Comparison of ENCODE assay signal across 8 cellular contexts in the genomic region with DNA sequence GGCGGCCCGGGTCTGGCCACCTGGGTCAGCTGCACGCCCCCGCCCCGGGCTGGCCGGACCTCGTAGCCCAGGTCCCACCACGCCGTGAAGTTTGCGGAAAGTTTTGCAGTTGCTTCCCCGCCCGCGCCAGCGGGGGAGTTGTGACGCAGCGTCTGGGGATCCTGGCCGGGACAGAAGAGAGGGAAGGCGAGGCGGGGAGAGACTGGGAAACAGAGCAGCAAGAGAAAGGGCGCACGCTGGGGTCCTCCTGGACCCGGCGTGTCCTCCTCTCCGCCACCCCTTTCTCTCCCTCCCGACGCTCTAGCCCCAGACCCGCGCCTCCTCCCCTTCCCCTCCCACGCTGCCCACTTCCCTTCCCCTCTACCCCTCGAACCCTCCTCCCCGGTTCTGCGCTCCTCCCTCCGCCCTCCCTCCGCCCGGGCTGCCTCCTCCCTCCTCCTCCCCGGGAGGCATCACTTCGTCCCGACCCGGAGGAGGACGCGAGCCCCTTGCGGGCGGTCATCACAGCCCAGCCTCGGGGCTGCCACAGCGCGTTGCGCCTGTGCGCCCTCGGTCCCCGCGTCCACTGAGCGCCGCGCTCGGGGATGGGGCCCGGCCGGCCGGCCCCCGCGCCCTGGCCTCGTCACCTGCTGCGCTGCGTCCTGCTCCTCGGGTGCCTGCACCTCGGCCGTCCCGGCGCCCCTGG. TPM values are rescaled to one million over a fixed set of nuclear protein-coding genes. Genes with fewer than 3 reads are reported as not detected.
A peak's percentile ranks its signal among the peaks of the same experiment; 100 is the strongest.
DNase-seq lines count a peak whose midpoint lies in the region; ATAC-seq and TF ChIP-seq lines count a peak whose summit lies in the region.

A gene with protein sequence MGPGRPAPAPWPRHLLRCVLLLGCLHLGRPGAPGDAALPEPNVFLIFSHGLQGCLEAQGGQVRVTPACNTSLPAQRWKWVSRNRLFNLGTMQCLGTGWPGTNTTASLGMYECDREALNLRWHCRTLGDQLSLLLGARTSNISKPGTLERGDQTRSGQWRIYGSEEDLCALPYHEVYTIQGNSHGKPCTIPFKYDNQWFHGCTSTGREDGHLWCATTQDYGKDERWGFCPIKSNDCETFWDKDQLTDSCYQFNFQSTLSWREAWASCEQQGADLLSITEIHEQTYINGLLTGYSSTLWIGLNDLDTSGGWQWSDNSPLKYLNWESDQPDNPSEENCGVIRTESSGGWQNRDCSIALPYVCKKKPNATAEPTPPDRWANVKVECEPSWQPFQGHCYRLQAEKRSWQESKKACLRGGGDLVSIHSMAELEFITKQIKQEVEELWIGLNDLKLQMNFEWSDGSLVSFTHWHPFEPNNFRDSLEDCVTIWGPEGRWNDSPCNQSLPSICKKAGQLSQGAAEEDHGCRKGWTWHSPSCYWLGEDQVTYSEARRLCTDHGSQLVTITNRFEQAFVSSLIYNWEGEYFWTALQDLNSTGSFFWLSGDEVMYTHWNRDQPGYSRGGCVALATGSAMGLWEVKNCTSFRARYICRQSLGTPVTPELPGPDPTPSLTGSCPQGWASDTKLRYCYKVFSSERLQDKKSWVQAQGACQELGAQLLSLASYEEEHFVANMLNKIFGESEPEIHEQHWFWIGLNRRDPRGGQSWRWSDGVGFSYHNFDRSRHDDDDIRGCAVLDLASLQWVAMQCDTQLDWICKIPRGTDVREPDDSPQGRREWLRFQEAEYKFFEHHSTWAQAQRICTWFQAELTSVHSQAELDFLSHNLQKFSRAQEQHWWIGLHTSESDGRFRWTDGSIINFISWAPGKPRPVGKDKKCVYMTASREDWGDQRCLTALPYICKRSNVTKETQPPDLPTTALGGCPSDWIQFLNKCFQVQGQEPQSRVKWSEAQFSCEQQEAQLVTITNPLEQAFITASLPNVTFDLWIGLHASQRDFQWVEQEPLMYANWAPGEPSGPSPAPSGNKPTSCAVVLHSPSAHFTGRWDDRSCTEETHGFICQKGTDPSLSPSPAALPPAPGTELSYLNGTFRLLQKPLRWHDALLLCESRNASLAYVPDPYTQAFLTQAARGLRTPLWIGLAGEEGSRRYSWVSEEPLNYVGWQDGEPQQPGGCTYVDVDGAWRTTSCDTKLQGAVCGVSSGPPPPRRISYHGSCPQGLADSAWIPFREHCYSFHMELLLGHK (N-terminal part only) (plus strand): TSS at position 452 of the 685 bp plus-strand sequence. CDS start 133 bp downstream, at position 585.

- POLR2A ChIA-PET in activated CD4-positive, alpha-beta memory T cell treated with anti-CD3 and anti-CD28 coated beads, Interleukin-2, amount 10 ng/mL, durations not matched to agents 7 days and 5 days (lab: Charles Lee), result no interaction called here

- under 1% methylated on average over 38 of the region's 68 CpGs for WGBS in esophagus muscularis mucosa

- H3K9me3 ChIP-seq in esophagus muscularis mucosa (no peaks in the 10 kb centered on the region), muscle layer of duodenum (ENCODE audit: control insufficient read depth in 1 of 2, low read length in 2 of 2) (no peaks in the 10 kb centered on the region)

- H3K4me1 ChIP-seq in esophagus muscularis mucosa, result peaks cover 17 to 47% (median 36%) of the 10 kb centered on the region in 4 donors
- H3K4me1 ChIP-seq in muscle layer of duodenum (ENCODE audit: control insufficient read depth in 1 of 2, insufficient read depth in 2 of 2, low read length in 2 of 2), result peaks cover 0 to 40% of the 10 kb centered on the region in 2 donors

- TF ChIP-seq POLR2A in esophagus muscularis mucosa (IDR thresholded peaks at IDR 0.05; ENCODE audit: low read depth), result no peak

- H3K27ac ChIP-seq in esophagus muscularis mucosa (replicated peaks in 1 of 4) (peak within 1 kb of the TSS; percentile 81 to 87 (median 83)), muscle layer of duodenum (ENCODE audit: low read length) (peak within 1 kb of the TSS; percentile 12)

- intact Hi-C loops in esophagus muscularis mucosa (cut with DNase I), result no loop called here

- H3K4me3 Mint-ChIP-seq in activated CD4-positive, alpha-beta memory T cell treated with anti-CD3 and anti-CD28 coated beads, Interleukin-2, amount 10 ng/mL, durations not matched to agents 7 days and 5 days, result peak within 1 kb of the TSS; percentile 79
- H3K4me3 Mint-ChIP-seq in stimulated activated naive CD8-positive, alpha-beta T cell treated with anti-CD3 and anti-CD28 coated beads, Interleukin-15, Interleukin-2, amounts not matched to agents 100 ng/mL and 50 ng/mL, for 24 hours, result peak within 1 kb of the TSS; percentile 90

- peaks cover 2% of the 10 kb centered on the region for H3K36me3 Mint-ChIP-seq in activated CD4-positive, alpha-beta memory T cell treated with anti-CD3 and anti-CD28 coated beads, Interleukin-2, amount 10 ng/mL, durations not matched to agents 7 days and 5 days (ENCODE audit: low read depth)
- no peaks in the 10 kb centered on the region for H3K36me3 Mint-ChIP-seq in stimulated activated naive CD8-positive, alpha-beta T cell treated with anti-CD3 and anti-CD28 coated beads, Interleukin-15, Interleukin-2, amounts not matched to agents 100 ng/mL and 50 ng/mL, for 24 hours (ENCODE audit: low read depth)

- H3K27me3 Mint-ChIP-seq in activated CD4-positive, alpha-beta memory T cell treated with anti-CD3 and anti-CD28 coated beads, Interleukin-2, amount 10 ng/mL, durations not matched to agents 7 days and 5 days, result peaks cover 22% of the 10 kb centered on the region
- peaks cover 21% of the 10 kb centered on the region for H3K27me3 Mint-ChIP-seq in stimulated activated naive CD8-positive, alpha-beta T cell treated with anti-CD3 and anti-CD28 coated beads, Interleukin-15, Interleukin-2, amounts not matched to agents 100 ng/mL and 50 ng/mL, for 24 hours

- no peak for TF ChIP-seq CTCF in esophagus muscularis mucosa (IDR thresholded peaks at IDR 0.05)

- peak within 1 kb of the TSS; percentile 53 for H3K4me3 ChIP-seq in GM08714 (ENCODE audit: low read length)
- H3K4me3 ChIP-seq in esophagus muscularis mucosa, result peak within 1 kb of the TSS; percentile 60 to 65 (median 63)
- H3K4me3 ChIP-seq in muscle layer of duodenum (ENCODE audit: low read depth in 1 of 2, low read length in 2 of 2), result peak within 1 kb of the TSS; percentile 38 to 67

- ATAC-seq in GM21825 (IDR thresholded peaks at IDR 0.05; ENCODE audit: unreplicated experiment), result no peak

- H3K36me3 ChIP-seq in esophagus muscularis mucosa, result peaks cover 0 to 7% (median 3%) of the 10 kb centered on the region in 4 donors
- no peaks in the 10 kb centered on the region for H3K36me3 ChIP-seq in muscle layer of duodenum (ENCODE audit: control insufficient read depth in 1 of 2, insufficient read depth in 2 of 2, low read length in 2 of 2)

- DNase-seq in LHCN-M2 (ENCODE audit: low read depth) (peak; percentile 70), esophagus muscularis mucosa (ENCODE audit: extremely low spot score) (no peak), NCI-H774 (lab: John Stamatoyannopoulos, UW) (no peak)
- peak; percentile 43 for DNase-seq in activated CD4-positive, alpha-beta memory T cell treated with anti-CD3 and anti-CD28 coated beads, Interleukin-2, amount 10 ng/mL, durations not matched to agents 7 days and 5 days

- peak within 1 kb of the TSS; percentile 60 for H3K27ac Mint-ChIP-seq in activated CD4-positive, alpha-beta memory T cell treated with anti-CD3 and anti-CD28 coated beads, Interleukin-2, amount 10 ng/mL, durations not matched to agents 7 days and 5 days
- H3K27ac Mint-ChIP-seq in stimulated activated naive CD8-positive, alpha-beta T cell treated with anti-CD3 and anti-CD28 coated beads, Interleukin-15, Interleukin-2, amounts not matched to agents 100 ng/mL and 50 ng/mL, for 24 hours, result peak within 1 kb of the TSS; percentile 90

- peaks cover 12% of the 10 kb centered on the region for H3K4me1 Mint-ChIP-seq in activated CD4-positive, alpha-beta memory T cell treated with anti-CD3 and anti-CD28 coated beads, Interleukin-2, amount 10 ng/mL, durations not matched to agents 7 days and 5 days
- peaks cover 11% of the 10 kb centered on the region for H3K4me1 Mint-ChIP-seq in stimulated activated naive CD8-positive, alpha-beta T cell treated with anti-CD3 and anti-CD28 coated beads, Interleukin-15, Interleukin-2, amounts not matched to agents 100 ng/mL and 50 ng/mL, for 24 hours (ENCODE audit: low read depth)

- TF ChIP-seq EP300 in esophagus muscularis mucosa (IDR thresholded peaks at IDR 0.05), result no peak

- H3K9me3 Mint-ChIP-seq in activated CD4-positive, alpha-beta memory T cell treated with anti-CD3 and anti-CD28 coated beads, Interleukin-2, amount 10 ng/mL, durations not matched to agents 7 days and 5 days, result no peaks in the 10 kb centered on the region
- no peaks in the 10 kb centered on the region for H3K9me3 Mint-ChIP-seq in stimulated activated naive CD8-positive, alpha-beta T cell treated with anti-CD3 and anti-CD28 coated beads, Interleukin-15, Interleukin-2, amounts not matched to agents 100 ng/mL and 50 ng/mL, for 24 hours

- H3K27me3 ChIP-seq in esophagus muscularis mucosa, result peaks cover 0 to 59% (median 10%) of the 10 kb centered on the region in 4 donors
- peaks cover 9% of the 10 kb centered on the region for H3K27me3 ChIP-seq in muscle layer of duodenum (ENCODE audit: low read depth, low read length)

- CTCF ChIA-PET in activated CD4-positive, alpha-beta memory T cell treated with anti-CD3 and anti-CD28 coated beads, Interleukin-2, amount 10 ng/mL, durations not matched to agents 7 days and 5 days (lab: Charles Lee), result no interaction called here

RNA-seq across cellular contexts. Expression of the gene that starts here (rescaled TPM):
- 210 and 281 TPM in 2 replicates for total RNA-seq in LHCN-M2 (2014; rRNA removed)
- polyA plus RNA-seq in LHCN-M2 (2012), result 150 TPM
- total RNA-seq in activated CD4-positive, alpha-beta memory T cell treated with anti-CD3 and anti-CD28 coated beads, Interleukin-2, amount 10 ng/mL, durations not matched to agents 7 days and 5 days, result 1 to 10 TPM; 6.2 to 8.9 TPM
- 10 to 100 TPM; 31.0 to 57.7 (median 40.4) TPM for total RNA-seq in esophagus muscularis mucosa

Comparison
In these comparisons a context has a peak if more than half of its experiments do, and no peak if none do; other contexts are left out.
1. DNase-seq: peak in LHCN-M2 (single experiment) and activated CD4-positive, alpha-beta memory T cell treated with anti-CD3 and anti-CD28 coated beads, Interleukin-2, amount 10 ng/mL, durations not matched to agents 7 days and 5 days (single experiment); none in esophagus muscularis mucosa (single experiment) and NCI-H774 (single experiment).
2. Peak in every context shown above with its lines, with median percentiles within 50 percentile points of each other: H3K4me3 ChIP-seq.